In genomic region chr10:74822583-74823089, GRCh38 we compare ENCODE assay signal across 1 cellular context.
TF ChIP-seq lines count a peak whose summit lies in the region.

No MANE protein-coding gene starts in this region.

TF ChIP-seq in K562, 482 proteins besides CTCF, POLR2A, EP300 and RAD21 (continued from another document and continues in another):
- TF ChIP-seq, protein P1, sequence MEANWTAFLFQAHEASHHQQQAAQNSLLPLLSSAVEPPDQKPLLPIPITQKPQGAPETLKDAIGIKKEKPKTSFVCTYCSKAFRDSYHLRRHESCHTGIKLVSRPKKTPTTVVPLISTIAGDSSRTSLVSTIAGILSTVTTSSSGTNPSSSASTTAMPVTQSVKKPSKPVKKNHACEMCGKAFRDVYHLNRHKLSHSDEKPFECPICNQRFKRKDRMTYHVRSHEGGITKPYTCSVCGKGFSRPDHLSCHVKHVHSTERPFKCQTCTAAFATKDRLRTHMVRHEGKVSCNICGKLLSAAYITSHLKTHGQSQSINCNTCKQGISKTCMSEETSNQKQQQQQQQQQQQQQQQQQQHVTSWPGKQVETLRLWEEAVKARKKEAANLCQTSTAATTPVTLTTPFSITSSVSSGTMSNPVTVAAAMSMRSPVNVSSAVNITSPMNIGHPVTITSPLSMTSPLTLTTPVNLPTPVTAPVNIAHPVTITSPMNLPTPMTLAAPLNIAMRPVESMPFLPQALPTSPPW (CRISPR knock-in tag; IDR thresholded peaks at IDR 0.05): peak; percentile 26; the same call in 1 of the 2 replicates
- no peak for TF ChIP-seq FOXJ2 (tag; IDR thresholded peaks at IDR 0.05)
- TF ChIP-seq CHD4 (IDR thresholded peaks at IDR 0.05; ENCODE audit: insufficient read depth, insufficient replicate concordance, low read depth, low read length, poor library complexity, severe bottlenecking): no peak
- TF ChIP-seq PHF21A (IDR thresholded peaks at IDR 0.05; ENCODE audit: borderline replicate concordance, low read depth): no peak
- TF ChIP-seq PTRF (tag; IDR thresholded peaks at IDR 0.05): no peak
- TF ChIP-seq SREBF2 (CRISPR knock-in tag; IDR thresholded peaks at IDR 0.05): no peak
- 0 out of 2 replicates have a peak, but pooled peaks have one; percentile 15 for TF ChIP-seq FOXM1 (IDR thresholded peaks at IDR 0.05; ENCODE audit: low read depth)
- TF ChIP-seq FOXM1 (CRISPR knock-in tag; IDR thresholded peaks at IDR 0.05; ENCODE audit: low read depth): no peak
- TF ChIP-seq SMARCA4 (IDR thresholded peaks at IDR 0.05): peak; percentile 37; the same call in 1 of the 2 replicates
- no peak for TF ChIP-seq TSHZ1 (CRISPR knock-in tag; IDR thresholded peaks at IDR 0.05)
- TF ChIP-seq HMGN3 (IDR thresholded peaks at IDR 0.05; ENCODE audit: borderline replicate concordance, extremely low read depth, insufficient read length, low read depth, low read length): no peak
- TF ChIP-seq HDAC1 (IDR thresholded peaks at IDR 0.05): no peak
- TF ChIP-seq PHF8 (IDR thresholded peaks at IDR 0.05; ENCODE audit: borderline replicate concordance, low read length): no peak
- no peak for TF ChIP-seq NFE2 (IDR thresholded peaks at IDR 0.05; ENCODE audit: low read depth)
- TF ChIP-seq TAL1 (IDR thresholded peaks at IDR 0.05): peak; percentile 49
- no peak for TF ChIP-seq RFX5 (IDR thresholded peaks at IDR 0.05; ENCODE audit: low read depth, low read length)
- peak; percentile 76 for TF ChIP-seq CBFA2T3 (IDR thresholded peaks at IDR 0.05)
- no peak for TF ChIP-seq RFX7 (CRISPR knock-in tag; IDR thresholded peaks at IDR 0.05)
- no peak for TF ChIP-seq DPF2 (IDR thresholded peaks at IDR 0.05)
- TF ChIP-seq, protein P2, sequence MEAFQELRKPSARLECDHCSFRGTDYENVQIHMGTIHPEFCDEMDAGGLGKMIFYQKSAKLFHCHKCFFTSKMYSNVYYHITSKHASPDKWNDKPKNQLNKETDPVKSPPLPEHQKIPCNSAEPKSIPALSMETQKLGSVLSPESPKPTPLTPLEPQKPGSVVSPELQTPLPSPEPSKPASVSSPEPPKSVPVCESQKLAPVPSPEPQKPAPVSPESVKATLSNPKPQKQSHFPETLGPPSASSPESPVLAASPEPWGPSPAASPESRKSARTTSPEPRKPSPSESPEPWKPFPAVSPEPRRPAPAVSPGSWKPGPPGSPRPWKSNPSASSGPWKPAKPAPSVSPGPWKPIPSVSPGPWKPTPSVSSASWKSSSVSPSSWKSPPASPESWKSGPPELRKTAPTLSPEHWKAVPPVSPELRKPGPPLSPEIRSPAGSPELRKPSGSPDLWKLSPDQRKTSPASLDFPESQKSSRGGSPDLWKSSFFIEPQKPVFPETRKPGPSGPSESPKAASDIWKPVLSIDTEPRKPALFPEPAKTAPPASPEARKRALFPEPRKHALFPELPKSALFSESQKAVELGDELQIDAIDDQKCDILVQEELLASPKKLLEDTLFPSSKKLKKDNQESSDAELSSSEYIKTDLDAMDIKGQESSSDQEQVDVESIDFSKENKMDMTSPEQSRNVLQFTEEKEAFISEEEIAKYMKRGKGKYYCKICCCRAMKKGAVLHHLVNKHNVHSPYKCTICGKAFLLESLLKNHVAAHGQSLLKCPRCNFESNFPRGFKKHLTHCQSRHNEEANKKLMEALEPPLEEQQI (IDR thresholded peaks at IDR 0.05): no peak
- no peak for TF ChIP-seq ZNF311 (CRISPR knock-in tag; IDR thresholded peaks at IDR 0.05)
- TF ChIP-seq ZNF175 (CRISPR knock-in tag; IDR thresholded peaks at IDR 0.05; ENCODE audit: low read depth): no peak
- TF ChIP-seq SIRT6 (IDR thresholded peaks at IDR 0.05; ENCODE audit: low read depth, low read length): no peak
- peak; percentile 23; the same call in 1 of the 2 replicates for TF ChIP-seq PKNOX1 (IDR thresholded peaks at IDR 0.05)
- TF ChIP-seq, protein P3, sequence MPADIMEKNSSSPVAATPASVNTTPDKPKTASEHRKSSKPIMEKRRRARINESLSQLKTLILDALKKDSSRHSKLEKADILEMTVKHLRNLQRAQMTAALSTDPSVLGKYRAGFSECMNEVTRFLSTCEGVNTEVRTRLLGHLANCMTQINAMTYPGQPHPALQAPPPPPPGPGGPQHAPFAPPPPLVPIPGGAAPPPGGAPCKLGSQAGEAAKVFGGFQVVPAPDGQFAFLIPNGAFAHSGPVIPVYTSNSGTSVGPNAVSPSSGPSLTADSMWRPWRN (IDR thresholded peaks at IDR 0.05; ENCODE audit: low read depth): peak; percentile 54; the same call in 1 of the 2 replicates
- no peak for TF ChIP-seq NBN (IDR thresholded peaks at IDR 0.05; ENCODE audit: low read depth)
- no peak for TF ChIP-seq ZNF584 (CRISPR knock-in tag; IDR thresholded peaks at IDR 0.05; ENCODE audit: low read depth)
- TF ChIP-seq TAF15 (IDR thresholded peaks at IDR 0.05; ENCODE audit: low read depth, low read length): no peak
- no peak for TF ChIP-seq ZNF778 (CRISPR knock-in tag; IDR thresholded peaks at IDR 0.05)
- TF ChIP-seq FOXP1 (CRISPR knock-in tag; IDR thresholded peaks at IDR 0.05): no peak
- no peak for TF ChIP-seq DEAF1 (CRISPR knock-in tag; IDR thresholded peaks at IDR 0.05)
- TF ChIP-seq TCF3 (CRISPR knock-in tag; IDR thresholded peaks at IDR 0.05): peak; percentile 31; the same call in 1 of the 2 replicates
- TF ChIP-seq ZKSCAN8 (CRISPR knock-in tag; IDR thresholded peaks at IDR 0.05): no peak
- no peak for TF ChIP-seq CLOCK (CRISPR knock-in tag; IDR thresholded peaks at IDR 0.05; ENCODE audit: borderline replicate concordance)
- TF ChIP-seq TCF15 (CRISPR knock-in tag; IDR thresholded peaks at IDR 0.05): no peak
- TF ChIP-seq CREB1 (IDR thresholded peaks at IDR 0.05): no peak
- no peak for TF ChIP-seq CREB1 (CRISPR knock-in tag; IDR thresholded peaks at IDR 0.05)
- TF ChIP-seq BCLAF1 (IDR thresholded peaks at IDR 0.05; ENCODE audit: borderline replicate concordance in 1 of 2, control insufficient read depth in 1 of 2, low read depth in 2 of 2, low read length in 1 of 2): no peak
- TF ChIP-seq MEF2A (IDR thresholded peaks at IDR 0.05; ENCODE audit: control insufficient read depth, low read depth, low read length): 0 out of 2 replicates have a peak, but pooled peaks have one; percentile 55
- no peak for TF ChIP-seq HSF4 (CRISPR knock-in tag; IDR thresholded peaks at IDR 0.05; ENCODE audit: borderline replicate concordance)
- TF ChIP-seq ZNF253 (CRISPR knock-in tag; conservative IDR thresholded peaks at IDR 0.05): no peak
- TF ChIP-seq KLF13 (tag; IDR thresholded peaks at IDR 0.05; ENCODE audit: borderline replicate concordance, low read depth): no peak
- peak; percentile 46 to 62; a peak in 2 of 4 replicates for TF ChIP-seq KDM1A (IDR thresholded peaks at IDR 0.05)
- peak; percentile 55 for TF ChIP-seq CBFA2T2 (conservative IDR thresholded peaks at IDR 0.05)
- TF ChIP-seq STAT5B (CRISPR knock-in tag; IDR thresholded peaks at IDR 0.05): no peak
- no peak for TF ChIP-seq IRF9 (tag; IDR thresholded peaks at IDR 0.05)
- TF ChIP-seq ARID1B (IDR thresholded peaks at IDR 0.05): peak; percentile 73
- TF ChIP-seq SIX5 (IDR thresholded peaks at IDR 0.05; ENCODE audit: borderline replicate concordance in 1 of 2, insufficient read depth in 1 of 2, low read depth in 1 of 2, low read length in 2 of 2): no peak
- no peak for TF ChIP-seq RBM14 (IDR thresholded peaks at IDR 0.05; ENCODE audit: borderline replicate concordance, insufficient read depth, low read depth, low read length)
- peak; percentile 39; the same call in 1 of the 2 replicates for TF ChIP-seq FOSL1 (tag; conservative IDR thresholded peaks at IDR 0.05)
- peak; percentile 56 for TF ChIP-seq TEAD4 (IDR thresholded peaks at IDR 0.05; ENCODE audit: low read length)
- TF ChIP-seq TEAD4 (CRISPR knock-in tag; IDR thresholded peaks at IDR 0.05; ENCODE audit: borderline replicate concordance): no peak
